ENCODE assay signal across 29 cellular contexts in genomic region chr18:56009451-56009850, GRCh38.
DNase-seq lines count a peak whose midpoint lies in the region; ATAC-seq, FAIRE-seq and TF ChIP-seq lines count a peak whose summit lies in the region.
"Had no signal": no experiment of that assay in that cellular context is flagged by ENCODE, and none has a peak within 500 bp of the region (broad histone marks: within the 10 kb centered on the region; RNA-seq: fewer than 3 reads in every experiment).

No MANE protein-coding gene starts in this region.

- H3K27ac ChIP-seq in foreskin keratinocyte, result no peak overlapping the region
- H3K27ac ChIP-seq: PC-9, SJSA1 had no signal

- peak; percentile 54 for ATAC-seq in foreskin keratinocyte
- no peak for ATAC-seq in GM21576 (IDR thresholded peaks at IDR 0.05; ENCODE audit: unreplicated experiment)
- ATAC-seq: HCT116, HepG2 had no signal

- no peak for FAIRE-seq in bronchial epithelial cell (lab: Jason Lieb, UNC)
- FAIRE-seq: HepG2 had no signal

- DNase-seq in EH (ENCODE audit: low read depth) (peak; percentile 72), M059J (ENCODE audit: low read depth) (peak; percentile 51), bronchial epithelial cell (ENCODE audit: low read depth) (peak; percentile 41), foreskin keratinocyte (peak; percentile 44 to 84), midbrain (lab: John Stamatoyannopoulos, UW) (no peak)
- DNase-seq in activated CD4-positive, alpha-beta T cell treated with anti-CD3 and anti-CD28 coated beads for 4 hours, result no peak
- no peak for DNase-seq in activated CD4-positive, CD25-positive, alpha-beta regulatory T cell (lab: John Stamatoyannopoulos, UW)
- DNase-seq: 8988T; ACHN; BE2C; CD8-positive, alpha-beta memory T cell; DMS 273 treated with DMSO at 0.1 percent for 48 hours; DMS79; Karpas-422; MV-4-11; NCI-H1105; NCI-H1436 treated with DMSO at 0.1 percent for 48 hours; NCI-H2029; NCI-H446 treated with DMSO at 0.1 percent for 48 hours; NCI-H526; NCI-H82; NK-92 treated with Interleukin-12 subunit alpha and Interleukin-12 subunit beta, amount 100 ng/mL, for 24 hours; PC-9; Right ventricle myocardium superior; RPMI8226 had no signal

- H3K4me3 ChIP-seq in bronchial epithelial cell (ENCODE audit: low read depth, low read length), result no peak overlapping the region
- H3K4me3 ChIP-seq: PC-9, SJSA1 had no signal

- peaks cover 11% of the 10 kb centered on the region for H3K4me1 ChIP-seq in foreskin keratinocyte
- H3K4me1 ChIP-seq: BE2C, SJSA1 had no signal

- no peaks in the 10 kb centered on the region for H3K36me3 ChIP-seq in bronchial epithelial cell (ENCODE audit: control insufficient read depth, insufficient read depth, low read length)
- H3K36me3 ChIP-seq: BE2C, SJSA1 had no signal

- no peaks in the 10 kb centered on the region for H3K27me3 ChIP-seq in bronchial epithelial cell (ENCODE audit: control insufficient read depth, insufficient read depth, low read length)
- no peaks in the 10 kb centered on the region for H3K27me3 ChIP-seq in foreskin keratinocyte
- H3K27me3 ChIP-seq: BE2C, SJSA1 had no signal

- TF ChIP-seq CTCF in bronchial epithelial cell (IDR thresholded peaks at IDR 0.05; ENCODE audit: insufficient read depth, low read length, severe bottlenecking), result no peak
- TF ChIP-seq CTCF in foreskin keratinocyte (conservative IDR thresholded peaks at IDR 0.05), result no peak

Comparison
In these comparisons a context has a peak if more than half of its experiments do, and no peak if none do; other contexts are left out.
1. DNase-seq: peak in EH (single experiment), M059J (single experiment), bronchial epithelial cell (single experiment) and foreskin keratinocyte (2 of 2); none in activated CD4-positive, alpha-beta T cell treated with anti-CD3 and anti-CD28 coated beads for 4 hours (0 of 2), midbrain (single experiment) and activated CD4-positive, CD25-positive, alpha-beta regulatory T cell (0 of 4).